Comparison of ENCODE assay signal across 9 cellular contexts in the genomic region with DNA sequence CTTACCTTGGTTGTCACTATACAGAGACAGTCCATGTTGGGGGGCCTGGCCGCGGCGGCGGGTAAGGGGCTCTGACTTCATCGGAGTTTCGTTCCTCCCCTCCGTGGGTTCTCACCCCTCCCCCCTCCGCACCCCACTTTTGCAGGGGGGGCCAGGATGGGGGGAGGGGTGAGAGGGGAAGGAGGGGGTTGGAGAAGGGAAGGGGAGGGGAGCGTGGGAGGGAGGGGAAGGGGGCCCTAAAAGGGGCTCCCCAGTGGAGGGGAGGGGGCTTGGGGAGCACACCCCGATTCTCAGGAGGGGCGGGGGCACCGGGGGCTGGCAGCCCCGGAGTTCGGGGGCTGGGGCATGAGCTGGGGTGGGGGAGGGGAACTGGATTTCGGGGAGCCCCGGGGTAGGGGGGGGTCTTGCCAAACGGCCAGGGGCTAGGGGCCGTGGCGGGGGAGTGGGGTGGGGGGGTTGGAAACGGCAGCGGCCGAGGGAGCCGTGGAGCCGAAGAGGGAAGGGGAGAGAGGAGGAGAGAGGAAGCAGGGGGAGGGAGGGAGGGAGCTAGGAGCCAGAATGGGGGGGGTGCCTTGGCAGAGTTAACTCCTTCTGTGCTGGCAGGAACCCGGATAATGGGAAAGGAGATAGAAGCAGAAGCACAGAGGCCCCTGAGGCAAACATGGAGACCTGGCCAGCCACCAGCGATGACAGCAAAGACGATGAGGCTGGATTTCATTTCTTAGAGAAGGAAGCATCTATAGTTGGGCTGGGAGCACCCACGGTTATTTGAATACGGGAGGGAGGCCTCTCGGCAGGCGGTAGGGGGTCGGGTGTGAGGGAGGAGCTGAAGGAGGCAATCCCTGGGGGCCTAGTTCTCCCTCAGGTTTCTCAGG. TPM values are rescaled to one million over a fixed set of nuclear protein-coding genes. Genes with fewer than 3 reads are reported as not detected.
DNase-seq lines count a peak whose midpoint lies in the region; ATAC-seq, FAIRE-seq and TF ChIP-seq lines count a peak whose summit lies in the region.
"Had no signal": no experiment of that assay in that cellular context is flagged by ENCODE, and none has a peak within 500 bp of the region (broad histone marks: within the 10 kb centered on the region; RNA-seq: fewer than 3 reads in every experiment).

No MANE protein-coding gene starts in this region.

- peaks cover 24% of the 10 kb centered on the region for H3K36me3 Mint-ChIP-seq in dendritic cell treated with granulocyte-macrophage colony-stimulating factor and Interleukin-4, amounts not matched to agents 40 ng/mL and 50 ng/mL, for 4 days (ENCODE audit: low read depth)

- peaks cover 87% of the 10 kb centered on the region for H3K4me1 Mint-ChIP-seq in dendritic cell treated with granulocyte-macrophage colony-stimulating factor and Interleukin-4, amounts not matched to agents 40 ng/mL and 50 ng/mL, for 4 days (ENCODE audit: low read depth)

- peak; percentile 30 for FAIRE-seq in GM12892 (lab: Jason Lieb, UNC)

- no peak overlapping the region for H2BK5ac ChIP-seq in mesenchymal stem cell (ENCODE audit: low read depth, low read length, poor library complexity, severe bottlenecking)

- no peak overlapping the region for H3K23ac ChIP-seq in mesenchymal stem cell (ENCODE audit: low read length in 2 of 2)

- 4% methylated on average over 22 of the region's 32 CpGs for WGBS in mesenchymal stem cell

- TF ChIP-seq CTCF in A673 (conservative IDR thresholded peaks at IDR 0.05; ENCODE audit: low read depth, low read length): no peak
- TF ChIP-seq CTCF in RWPE2 (IDR thresholded peaks at IDR 0.05; ENCODE audit: poor library complexity, severe bottlenecking): no peak
- no peak for TF ChIP-seq CTCF in upper lobe of right lung (IDR thresholded peaks at IDR 0.05)

- peak overlapping the region; percentile 80 for H2AK5ac ChIP-seq in mesenchymal stem cell (ENCODE audit: low read length, severe bottlenecking)

- ATAC-seq in RWPE2 (ENCODE audit: low read depth): no peak
- no peak for ATAC-seq in upper lobe of right lung
- ATAC-seq in GM21390 (IDR thresholded peaks at IDR 0.05; ENCODE audit: unreplicated experiment): no peak
- ATAC-seq in HG02840 (IDR thresholded peaks at IDR 0.05; ENCODE audit: low FRiP score, unreplicated experiment): no peak

- CTCF ChIA-PET in A673 (lab: Charles Lee): no interaction called here

- H2BK120ac ChIP-seq in mesenchymal stem cell (ENCODE audit: low read depth, low read length): peak overlapping the region; percentile 98

- H3K36me3 ChIP-seq in A673 (ENCODE audit: insufficient read depth, low read length, poor library complexity, severe bottlenecking) (peaks cover 14% of the 10 kb centered on the region), RWPE2 (ENCODE audit: low read depth) (peaks cover 16% of the 10 kb centered on the region), mesenchymal stem cell (ENCODE audit: control insufficient read depth in 1 of 2, insufficient read depth in 2 of 2, low read depth in 1 of 2, low read length in 2 of 2) (peaks cover 14 to 17% of the 10 kb centered on the region in 2 experiments), upper lobe of right lung (peaks cover 11% of the 10 kb centered on the region)

- TF ChIP-seq POLR2A in GM12892 (IDR thresholded peaks at IDR 0.05; ENCODE audit: low read depth, low read length): no peak

- peak overlapping the region; percentile 37 to 86 for H3K18ac ChIP-seq in mesenchymal stem cell (ENCODE audit: low read depth in 1 of 2, low read length in 2 of 2)

- peak overlapping the region; percentile 91 for H3K27ac Mint-ChIP-seq in dendritic cell treated with granulocyte-macrophage colony-stimulating factor and Interleukin-4, amounts not matched to agents 40 ng/mL and 50 ng/mL, for 4 days

- BruUV-seq in A673 (replicated peaks; lab: Mats Ljungman, UMichigan): no TSS peak

- peak overlapping the region; percentile 48 for H4K91ac ChIP-seq in mesenchymal stem cell (ENCODE audit: low read length)

- H3K9me3 Mint-ChIP-seq in dendritic cell treated with granulocyte-macrophage colony-stimulating factor and Interleukin-4, amounts not matched to agents 40 ng/mL and 50 ng/mL, for 4 days: no peaks in the 10 kb centered on the region

- POLR2A ChIA-PET in A673 (lab: Charles Lee; ENCODE audit: low non-redundant PET): interaction anchor here (0.5 to 0.6 kb wide), 4 partner anchors 117 to 324 kb away, joined by 3 to 15 read pairs (median 3); no protein-coding TSS in a partner anchor

- no peaks in the 10 kb centered on the region for H3K27me3 Mint-ChIP-seq in dendritic cell treated with granulocyte-macrophage colony-stimulating factor and Interleukin-4, amounts not matched to agents 40 ng/mL and 50 ng/mL, for 4 days

- no peaks in the 10 kb centered on the region for H3K27me3 ChIP-seq in A673 (replicated peaks; ENCODE audit: insufficient read depth, low read depth, low read length, poor library complexity)
- H3K27me3 ChIP-seq in RWPE2 (ENCODE audit: insufficient read depth, poor library complexity, severe bottlenecking): no peaks in the 10 kb centered on the region
- H3K27me3 ChIP-seq in mesenchymal stem cell (ENCODE audit: control insufficient read depth in 1 of 2, insufficient read depth in 1 of 2, low read length in 2 of 2): no peaks in the 10 kb centered on the region
- H3K27me3 ChIP-seq in upper lobe of right lung: no peaks in the 10 kb centered on the region

- no peaks in the 10 kb centered on the region for H3K9me3 ChIP-seq in A673 (ENCODE audit: low read depth, low read length, poor library complexity, severe bottlenecking)
- H3K9me3 ChIP-seq in RWPE2 (ENCODE audit: severe bottlenecking): no peaks in the 10 kb centered on the region
- no peaks in the 10 kb centered on the region for H3K9me3 ChIP-seq in mesenchymal stem cell (ENCODE audit: control insufficient read depth, low read length)
- no peaks in the 10 kb centered on the region for H3K9me3 ChIP-seq in upper lobe of right lung

- H4K8ac ChIP-seq in mesenchymal stem cell (ENCODE audit: low read length): peak overlapping the region; percentile 79

- H3K4ac ChIP-seq in mesenchymal stem cell (ENCODE audit: low read depth in 1 of 2, low read length in 2 of 2): peak overlapping the region; percentile 29 to 76

- intact Hi-C loops in A673 (cut with micrococcal nuclease; ENCODE audit: unreplicated experiment): no loop called here
- intact Hi-C loops in dendritic cell treated with granulocyte-macrophage colony-stimulating factor and Interleukin-4, amounts not matched to agents 40 ng/mL and 50 ng/mL, for 4 days (cut with micrococcal nuclease): loop anchor here (5.0 kb wide), 1 partner anchor 35 kb away; a partner anchor contains a TSS
- intact Hi-C loops in upper lobe of right lung (cut with DNase I): no loop called here

- peak overlapping the region; percentile 93 for H2BK15ac ChIP-seq in mesenchymal stem cell (ENCODE audit: low read depth, poor library complexity, severe bottlenecking)

- H3K4me3 Mint-ChIP-seq in dendritic cell treated with granulocyte-macrophage colony-stimulating factor and Interleukin-4, amounts not matched to agents 40 ng/mL and 50 ng/mL, for 4 days: peak overlapping the region; percentile 82

- H3K4me2 ChIP-seq in mesenchymal stem cell (ENCODE audit: low read length, poor library complexity, severe bottlenecking): peak overlapping the region; percentile 92

- H3K4me1 ChIP-seq in A673 (ENCODE audit: insufficient read depth, low read length, poor library complexity, severe bottlenecking): peaks cover 46% of the 10 kb centered on the region
- peaks cover 9% of the 10 kb centered on the region for H3K4me1 ChIP-seq in RWPE2 (ENCODE audit: insufficient read depth, poor library complexity, severe bottlenecking)
- H3K4me1 ChIP-seq in mesenchymal stem cell (ENCODE audit: control insufficient read depth, insufficient read depth, low read depth, low read length): peaks cover 51% of the 10 kb centered on the region
- H3K4me1 ChIP-seq in upper lobe of right lung: peaks cover 59% of the 10 kb centered on the region

- peaks cover 17% of the 10 kb centered on the region for H3K79me1 ChIP-seq in mesenchymal stem cell (replicated peaks; ENCODE audit: low read length, poor library complexity, severe bottlenecking)

- DNase-seq in A673 (ENCODE audit: low spot score): peak; percentile 93
- no peak for DNase-seq in GM12892 (ENCODE audit: insufficient read length)
- no peak for DNase-seq in RWPE2 (ENCODE audit: low spot score)
- peak; percentile 81 for DNase-seq in mesenchymal stem cell
- DNase-seq in upper lobe of right lung: peak; percentile 69

- H3K9ac ChIP-seq in mesenchymal stem cell (ENCODE audit: low read length): peak overlapping the region; percentile 94

- H3K27ac ChIP-seq in A673 (ENCODE audit: low read depth, low read length, poor library complexity, severe bottlenecking) (peak overlapping the region; percentile 93), RWPE2 (ENCODE audit: poor library complexity, severe bottlenecking) (peak overlapping the region; percentile 62), mesenchymal stem cell (ENCODE audit: low read length, poor library complexity, severe bottlenecking) (peak overlapping the region; percentile 21), upper lobe of right lung (peak overlapping the region; percentile 74)

- no peak overlapping the region for H2AFZ ChIP-seq in mesenchymal stem cell (ENCODE audit: low read depth, low read length)

- H2BK12ac ChIP-seq in mesenchymal stem cell (ENCODE audit: low read length in 2 of 2): peak overlapping the region; percentile 18 to 59

- peak overlapping the region in 1 of 2 experiments; percentile 53 for H3K14ac ChIP-seq in mesenchymal stem cell (ENCODE audit: low read length in 2 of 2)

- H3K4me3 ChIP-seq in A673 (ENCODE audit: low read depth, low read length, poor library complexity, severe bottlenecking) (peak overlapping the region; percentile 73), RWPE2 (ENCODE audit: severe bottlenecking) (peak overlapping the region; percentile 27), mesenchymal stem cell (ENCODE audit: insufficient read depth in 1 of 2, low read depth in 1 of 2, low read length in 2 of 2) (peak overlapping the region; percentile 66 to 85), upper lobe of right lung (peak overlapping the region; percentile 51)
- H3K4me3 ChIP-seq: lung had no signal

RNA-seq across cellular contexts. Expression of a gene that starts 2.3 kb away (rescaled TPM):
- total RNA-seq in A673 (2021): 74.7 and 86.6 TPM in 2 replicates
- polyA plus RNA-seq in GM12892 (2012; ENCODE audit: missing spikeins): 2.1 TPM
- 21.6 TPM for polyA plus RNA-seq in mesenchymal stem cell (2013, experiment 1 of 2)
- polyA plus RNA-seq in mesenchymal stem cell (2013, experiment 2 of 2): 20.4 TPM
- total RNA-seq in upper lobe of right lung: 30.7 TPM

RNA-seq across cellular contexts. Expression of a gene that starts 2.4 kb away (rescaled TPM):
- total RNA-seq in A673 (2021): 425 and 509 TPM in 2 replicates
- polyA plus RNA-seq in GM12892 (2012; ENCODE audit: missing spikeins): 223 TPM
- 273 TPM for polyA plus RNA-seq in mesenchymal stem cell (2013, experiment 1 of 2)
- 278 TPM for polyA plus RNA-seq in mesenchymal stem cell (2013, experiment 2 of 2)
- 544 TPM for total RNA-seq in upper lobe of right lung

RNA-seq across cellular contexts. Expression of a gene that starts 17.0 kb away (rescaled TPM):
- total RNA-seq in A673 (2021): 133 and 139 TPM in 2 replicates
- polyA plus RNA-seq in GM12892 (2012; ENCODE audit: missing spikeins): 29.3 TPM
- 40.7 TPM for polyA plus RNA-seq in mesenchymal stem cell (2013, experiment 1 of 2)
- polyA plus RNA-seq in mesenchymal stem cell (2013, experiment 2 of 2): 39.7 TPM
- 41.0 TPM for total RNA-seq in upper lobe of right lung

RNA-seq across cellular contexts. Expression of a gene that starts 21.9 kb away (rescaled TPM):
- 84.0 and 85.1 TPM in 2 replicates for total RNA-seq in A673 (2021)
- 20.0 TPM for polyA plus RNA-seq in GM12892 (2012; ENCODE audit: missing spikeins)
- polyA plus RNA-seq in mesenchymal stem cell (2013, experiment 1 of 2): 117 TPM
- 119 TPM for polyA plus RNA-seq in mesenchymal stem cell (2013, experiment 2 of 2)
- 36.9 TPM for total RNA-seq in upper lobe of right lung

RNA-seq across cellular contexts. Expression of a gene that starts 24.9 kb away (rescaled TPM):
- total RNA-seq in A673 (2021) (296 and 314 TPM in 2 replicates), upper lobe of right lung (547 TPM)
- polyA plus RNA-seq in GM12892 (2012; ENCODE audit: missing spikeins): 238 TPM
- 1,180 TPM for polyA plus RNA-seq in mesenchymal stem cell (2013, experiment 1 of 2)
- polyA plus RNA-seq in mesenchymal stem cell (2013, experiment 2 of 2): 1,203 TPM

Comparison
In these comparisons a context has a peak if more than half of its experiments do, and no peak if none do; other contexts are left out.
1. DNase-seq: peak in A673 (single experiment), mesenchymal stem cell (single experiment) and upper lobe of right lung (single experiment); none in GM12892 (single experiment) and RWPE2 (single experiment).
2. H3K27ac ChIP-seq: peak in every context shown above with its lines; median percentile 93 in A673; 74 in upper lobe of right lung; 62 in RWPE2; 21 in mesenchymal stem cell.
3. Peak in every context shown above with its lines, with median percentiles within 50 percentile points of each other: H3K4me3 ChIP-seq.